In the genomic region with DNA sequence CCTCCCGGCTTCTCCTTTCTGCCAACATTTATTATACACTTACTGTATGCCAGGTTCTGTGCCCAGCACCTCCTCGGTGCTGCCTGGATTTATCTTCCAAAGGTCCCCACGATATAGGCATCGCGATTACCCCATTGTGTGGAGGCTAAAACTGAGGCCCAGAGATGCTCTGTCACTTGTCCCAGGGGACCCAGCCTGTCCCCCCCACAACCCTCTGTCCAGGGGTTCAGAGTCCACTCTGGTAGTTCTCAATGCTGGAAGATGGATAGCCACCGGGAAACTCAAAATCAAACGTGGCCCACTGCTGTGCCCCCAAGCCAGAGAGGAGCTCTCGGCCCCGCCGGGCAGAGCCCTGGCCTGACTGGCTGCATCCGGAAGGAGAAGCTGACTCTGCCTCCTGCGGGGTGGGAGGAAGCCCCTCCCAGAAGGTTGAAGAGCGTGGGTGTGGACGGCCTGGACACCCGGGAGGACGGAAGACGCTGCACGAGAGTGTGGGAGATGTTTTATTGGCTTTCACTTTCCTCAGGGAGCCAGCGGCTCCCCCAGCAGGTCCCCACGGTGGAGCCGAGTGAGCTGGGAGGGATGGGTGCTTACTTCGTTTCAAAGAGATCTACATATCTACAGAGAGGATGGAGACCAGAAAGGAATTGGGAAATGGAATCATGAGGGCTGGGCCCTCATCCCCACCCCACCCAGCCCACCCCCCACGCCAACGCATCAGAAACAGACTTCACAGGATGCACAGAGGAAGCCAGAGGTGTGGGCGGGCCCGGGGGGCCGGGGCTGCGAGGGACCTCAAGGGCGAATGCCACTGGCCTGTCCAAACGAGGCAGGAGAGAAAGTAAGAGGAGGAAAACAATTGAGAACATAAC, we compare ENCODE assay signal across 1 cellular context.
TF ChIP-seq lines count a peak whose summit lies in the region.

No MANE protein-coding gene starts in this region.

TF ChIP-seq in GM12878, 131 proteins besides CTCF, POLR2A, EP300 and RAD21:
- TF ChIP-seq EGR1 (IDR thresholded peaks at IDR 0.05; ENCODE audit: borderline replicate concordance in 1 of 2, low read depth in 2 of 2, low read length in 2 of 2) (peak in 1 of 2 experiments; percentile 42; a peak in 1 of 3 replicates), BCL11A (IDR thresholded peaks at IDR 0.05; ENCODE audit: low read depth, low read length) (no peak), MEF2B (IDR thresholded peaks at IDR 0.05; ENCODE audit: partially characterized antibody, poor library complexity, severe bottlenecking) (peak; percentile 26)
